ENCODE assay signal across 19 cellular contexts in genomic region chr3:5572168-5572567, GRCh38.
DNase-seq lines count a peak whose midpoint lies in the region; ATAC-seq, FAIRE-seq and TF ChIP-seq lines count a peak whose summit lies in the region.
"Had no signal": no experiment of that assay in that cellular context is flagged by ENCODE, and none has a peak within 500 bp of the region (broad histone marks: within the 10 kb centered on the region; RNA-seq: fewer than 3 reads in every experiment).

No MANE protein-coding gene starts in this region.

- WGBS in K562 (ENCODE audit: insufficient coverage, low coverage, missing lambda C conversion rate): 43% methylated on average over 6 of the region's 6 CpGs

- H3K4me1 ChIP-seq in K562 (replicated peaks in 1 of 2; ENCODE audit: control insufficient read depth in 2 of 2, insufficient read depth in 2 of 2, low read length in 2 of 2) (peaks cover 0 to 24% of the 10 kb centered on the region in 2 experiments; a peak in 3 of 5 replicates), PC-9 (replicated peaks; ENCODE audit: insufficient read depth) (no peaks in the 10 kb centered on the region)
- H3K4me1 ChIP-seq: BE2C, HAP-1 had no signal

- intact Hi-C loops in K562 (cut with micrococcal nuclease): no loop called here
- intact Hi-C loops in PC-9 (cut with micrococcal nuclease; ENCODE audit: unreplicated experiment): no loop called here

- no peaks in the 10 kb centered on the region for H3K9me1 ChIP-seq in K562 (ENCODE audit: control insufficient read depth, insufficient read depth, low read length)

- H3K27ac ChIP-seq in K562 (ENCODE audit: extremely low read depth, low read depth, low read length) (peak overlapping the region; percentile 5; the same call in 1 of the 3 replicates), PC-9 (no peak overlapping the region)
- H3K27ac ChIP-seq: GM23248 had no signal

- no peak for TF ChIP-seq CTCF in K562 (IDR thresholded peaks at IDR 0.05 in 2 of 3, conservative IDR thresholded peaks at IDR 0.05 in 1 of 3; ENCODE audit: insufficient read depth in 2 of 3, low read depth in 1 of 3, low read length in 3 of 3)
- no peak for TF ChIP-seq CTCF in PC-9 (conservative IDR thresholded peaks at IDR 0.05)

- DNase-seq in K562 (ENCODE audit: extremely low read depth in 1 of 4, low spot score in 3 of 4) (peak in 1 of 4 experiments; percentile 25), inferior parietal cortex (ENCODE audit: extremely low spot score) (peak; percentile 15), pons (ENCODE audit: low spot score) (peak; percentile 57), PC-9 (no peak), DMS53 (lab: John Stamatoyannopoulos, UW) (no peak)
- DNase-seq: BE2C; C1 segment of cervical spinal cord; CD4-positive, CD25-positive, alpha-beta regulatory T cell; CD8-positive, alpha-beta memory T cell; COR-L47; DMS 273 treated with DMSO at 0.1 percent for 48 hours; GM23248; IMR-90 had no signal

- in situ Hi-C loops in K562 (cut with MboI): no loop called here

- TF ChIP-seq RAD21 in K562 (CRISPR knock-in tag; conservative IDR thresholded peaks at IDR 0.05 in 1 of 2, IDR thresholded peaks at IDR 0.05 in 1 of 2): no peak

- H3K9me3 ChIP-seq in K562 (replicated peaks; ENCODE audit: control insufficient read depth, insufficient read depth, low read depth, low read length) (peaks cover 3% of the 10 kb centered on the region), PC-9 (ENCODE audit: insufficient read depth, low read depth) (no peaks in the 10 kb centered on the region)
- H3K9me3 ChIP-seq: BE2C, HAP-1 had no signal

- H4K20me1 ChIP-seq in K562 (replicated peaks; ENCODE audit: control insufficient read depth, insufficient read depth, low read length): no peaks in the 10 kb centered on the region
- no peaks in the 10 kb centered on the region for H4K20me1 ChIP-seq in PC-9 (ENCODE audit: insufficient read depth)

- no peak for TF ChIP-seq POLR2A in K562 (conservative IDR thresholded peaks at IDR 0.05)

- H3K27me3 ChIP-seq in K562 (ENCODE audit: control insufficient read depth in 2 of 2, insufficient read depth in 2 of 2, low read length in 2 of 2) (no peaks in the 10 kb centered on the region), PC-9 (ENCODE audit: insufficient read depth, low read depth) (no peaks in the 10 kb centered on the region)
- H3K27me3 ChIP-seq: BE2C had no signal

- no peaks in the 10 kb centered on the region for H3K9me2 ChIP-seq in PC-9 (ENCODE audit: insufficient read depth)

- BruUV-seq in K562 (replicated peaks; lab: Mats Ljungman, UMichigan): no TSS peak
- BruUV-seq in PC-9 (replicated peaks; lab: Mats Ljungman, UMichigan): no TSS peak

- no peak for FAIRE-seq in K562 (lab: Jason Lieb, UNC)
- FAIRE-seq: G401.6, GM12891, GM19239, HTR-8/SVneo had no signal

- H3K9ac ChIP-seq in K562 (ENCODE audit: insufficient read depth in 1 of 2, low read depth in 2 of 2, low read length in 2 of 2): peak overlapping the region in 1 of 2 experiments; percentile 21; a peak in 1 of 4 replicates
- H3K9ac ChIP-seq: GM23248 had no signal

- H3F3A ChIP-seq in PC-9 (ENCODE audit: insufficient read depth, low read depth): no peaks in the 10 kb centered on the region

- ATAC-seq in K562 (peak; percentile 70), HG03521 (IDR thresholded peaks at IDR 0.05; ENCODE audit: unreplicated experiment) (no peak)

- CTCF ChIA-PET in K562 (lab: Yijun Ruan, JAX; ENCODE audit: low intra/inter-chr PET ratio) (no interaction called here), PC-9 (lab: Charles Lee) (no interaction called here)

- TF ChIP-seq EP300 in K562 (IDR thresholded peaks at IDR 0.05; ENCODE audit: low read length): no peak

- no peaks in the 10 kb centered on the region for H3K36me3 ChIP-seq in K562 (ENCODE audit: control insufficient read depth, insufficient read depth, low read length)
- no peaks in the 10 kb centered on the region for H3K36me3 ChIP-seq in PC-9 (ENCODE audit: low read depth)
- H3K36me3 ChIP-seq: BE2C, HAP-1 had no signal

- H3K4me3 ChIP-seq in K562 (no peak overlapping the region), PC-9 (no peak overlapping the region)
- H3K4me3 ChIP-seq: GM23248, HAP-1 had no signal

- H2AFZ ChIP-seq in K562 (ENCODE audit: low read depth, low read length) (peak overlapping the region; percentile 51), PC-9 (no peak overlapping the region)
- H2AFZ ChIP-seq: GM23248 had no signal

- H3K4me2 ChIP-seq in K562 (ENCODE audit: insufficient read depth, low read length) (no peak overlapping the region; the same call in 1 of the 2 replicates), PC-9 (no peak overlapping the region)

- POLR2A ChIA-PET in K562 (lab: Yijun Ruan, JAX): interaction anchor here (0.6 to 0.8 kb wide), 2 partner anchors 8 to 141 kb away, joined by 3 to 4 read pairs; no protein-coding TSS in a partner anchor
- POLR2A ChIA-PET in PC-9 (lab: Charles Lee; ENCODE audit: unreplicated experiment): no interaction called here

- no peaks in the 10 kb centered on the region for H3K79me2 ChIP-seq in K562 (ENCODE audit: control insufficient read depth, insufficient read depth, low read length)
- no peaks in the 10 kb centered on the region for H3K79me2 ChIP-seq in PC-9 (ENCODE audit: low read depth)

TF ChIP-seq in K562, 482 proteins besides CTCF, POLR2A, EP300 and RAD21 (continues in another document):
- TF ChIP-seq ZNF175 (CRISPR knock-in tag; IDR thresholded peaks at IDR 0.05; ENCODE audit: low read depth): peak; percentile 67; the same call in 1 of the 2 replicates
- TF ChIP-seq ZC3H4 (CRISPR knock-in tag; IDR thresholded peaks at IDR 0.05; ENCODE audit: borderline replicate concordance): no peak
- no peak for TF ChIP-seq ZNF507 (tag; conservative IDR thresholded peaks at IDR 0.05)
- TF ChIP-seq MXI1 (IDR thresholded peaks at IDR 0.05; ENCODE audit: low read depth, low read length): no peak
- TF ChIP-seq CTCFL (IDR thresholded peaks at IDR 0.05; ENCODE audit: borderline replicate concordance, insufficient read depth, low read depth, low read length, poor library complexity, severe bottlenecking): no peak
- 0 out of 2 replicates have a peak, but pooled peaks have one; percentile 26 for TF ChIP-seq ZNF584 (CRISPR knock-in tag; IDR thresholded peaks at IDR 0.05; ENCODE audit: low read depth)
- TF ChIP-seq TEAD4 (IDR thresholded peaks at IDR 0.05; ENCODE audit: low read length): no peak
- no peak for TF ChIP-seq TEAD4 (CRISPR knock-in tag; IDR thresholded peaks at IDR 0.05; ENCODE audit: borderline replicate concordance)

Comparison
In these comparisons a context has a peak if more than half of its experiments do, and no peak if none do; other contexts are left out.
1. DNase-seq: peak in inferior parietal cortex (single experiment) and pons (single experiment); none in PC-9 (0 of 2) and DMS53 (single experiment).